ENCODE assay signal across 12 cellular contexts in genomic region chr3:123412811-123413588, GRCh38. TPM values are rescaled to one million over a fixed set of nuclear protein-coding genes. Genes with fewer than 3 reads are reported as not detected.
DNase-seq lines count a peak whose midpoint lies in the region; ATAC-seq and TF ChIP-seq lines count a peak whose summit lies in the region.
"Had no signal": no experiment of that assay in that cellular context is flagged by ENCODE, and none has a peak within 500 bp of the region (broad histone marks: within the 10 kb centered on the region; RNA-seq: fewer than 3 reads in every experiment).

No MANE protein-coding gene starts in this region.

- WGBS in adipose tissue, 3 donors = 50 to 69% (median 55%) methylated on average over 21 of the region's 21 CpGs

- peaks cover 90% of the 10 kb centered on the region for H3K4me1 Mint-ChIP-seq in nephron progenitor cell
- no peaks in the 10 kb centered on the region for H3K4me1 Mint-ChIP-seq in activated CD4-positive, alpha-beta T cell treated with anti-CD3 and anti-CD28 coated beads, Interleukin-2, amount 10 ng/mL, durations not matched to agents 24 days and 14 days

- no peaks in the 10 kb centered on the region for H3K36me3 Mint-ChIP-seq in nephron progenitor cell (ENCODE audit: low read depth)
- H3K36me3 Mint-ChIP-seq in activated CD4-positive, alpha-beta T cell treated with anti-CD3 and anti-CD28 coated beads, Interleukin-2, amount 10 ng/mL, durations not matched to agents 24 days and 14 days (ENCODE audit: low read depth) = no peaks in the 10 kb centered on the region

- H3K27me3 ChIP-seq in cardiac muscle cell (no peaks in the 10 kb centered on the region), thoracic aorta (replicated peaks; ENCODE audit: insufficient read depth) (no peaks in the 10 kb centered on the region)

- DNase-seq in cardiac muscle cell (ENCODE audit: low read depth in 1 of 2, low spot score in 1 of 2) (peak in 1 of 2 donors; percentile 6), nephron progenitor cell (peak; percentile 37), thoracic aorta (ENCODE audit: low spot score) (no peak), hepatic stellate cell (ENCODE audit: low spot score) (no peak), RPMI8226 (no peak)
- DNase-seq in activated CD4-positive, alpha-beta T cell treated with anti-CD3 and anti-CD28 coated beads, Interleukin-2, amount 10 ng/mL, durations not matched to agents 24 days and 14 days = no peak
- DNase-seq: activated CD4-positive, alpha-beta T cell treated with anti-CD3 and anti-CD28 coated beads for 1 hour; activated naive CD4-positive, alpha-beta T cell treated with anti-CD3 and anti-CD28 coated beads, Interleukin-2, amount 50 U/mL, for 16 hours; KBM-7; SHP77 treated with DMSO at 0.1 percent for 48 hours had no signal

- H3K9me3 Mint-ChIP-seq in nephron progenitor cell = no peaks in the 10 kb centered on the region
- no peaks in the 10 kb centered on the region for H3K9me3 Mint-ChIP-seq in activated CD4-positive, alpha-beta T cell treated with anti-CD3 and anti-CD28 coated beads, Interleukin-2, amount 10 ng/mL, durations not matched to agents 24 days and 14 days

- H3K27me3 Mint-ChIP-seq in nephron progenitor cell (ENCODE audit: low read depth, poor library complexity) = peaks cover 16% of the 10 kb centered on the region
- H3K27me3 Mint-ChIP-seq in activated CD4-positive, alpha-beta T cell treated with anti-CD3 and anti-CD28 coated beads, Interleukin-2, amount 10 ng/mL, durations not matched to agents 24 days and 14 days = no peaks in the 10 kb centered on the region

- TF ChIP-seq CTCF in cardiac muscle cell (IDR thresholded peaks at IDR 0.05; ENCODE audit: low read depth, low read length) (no peak), nephron progenitor cell (IDR thresholded peaks at IDR 0.05) (no peak), thoracic aorta (IDR thresholded peaks at IDR 0.05) (no peak)

- H3K9me3 ChIP-seq in cardiac muscle cell (ENCODE audit: low read depth) = no peaks in the 10 kb centered on the region
- no peaks in the 10 kb centered on the region for H3K9me3 ChIP-seq in thoracic aorta

- peak overlapping the region; percentile 0 for H3K27ac ChIP-seq in adipose tissue (ENCODE audit: low read depth, low read length)
- peak overlapping the region; percentile 31 for H3K27ac ChIP-seq in cardiac muscle cell
- peak overlapping the region; percentile 92 for H3K27ac ChIP-seq in thoracic aorta

- H3K36me3 ChIP-seq in cardiac muscle cell = no peaks in the 10 kb centered on the region
- H3K36me3 ChIP-seq in thoracic aorta = no peaks in the 10 kb centered on the region

- ATAC-seq in thoracic aorta (ENCODE audit: insufficient number of reproducible peaks, low FRiP score, low read depth) = peak; percentile 25
- ATAC-seq in HG03565 (IDR thresholded peaks at IDR 0.05; ENCODE audit: unreplicated experiment) = no peak

- no peak overlapping the region for H3K4me3 ChIP-seq in cardiac muscle cell
- H3K4me3 ChIP-seq in thoracic aorta = peak overlapping the region; percentile 56

- peaks cover 38% of the 10 kb centered on the region for H3K4me1 ChIP-seq in cardiac muscle cell (ENCODE audit: low read depth)
- H3K4me1 ChIP-seq in thoracic aorta (ENCODE audit: control insufficient read depth in 1 of 2, low read depth in 2 of 2) = peaks cover 26 to 93% of the 10 kb centered on the region in 2 donors

- intact Hi-C loops in activated CD4-positive, alpha-beta T cell treated with anti-CD3 and anti-CD28 coated beads, Interleukin-2, amount 10 ng/mL, durations not matched to agents 24 days and 14 days (cut with micrococcal nuclease) = no loop called here

- H3K4me3 Mint-ChIP-seq in nephron progenitor cell = peak overlapping the region; percentile 65
- H3K4me3 Mint-ChIP-seq in activated CD4-positive, alpha-beta T cell treated with anti-CD3 and anti-CD28 coated beads, Interleukin-2, amount 10 ng/mL, durations not matched to agents 24 days and 14 days = no peak overlapping the region

- H3K27ac Mint-ChIP-seq in nephron progenitor cell = peak overlapping the region; percentile 98
- no peak overlapping the region for H3K27ac Mint-ChIP-seq in activated CD4-positive, alpha-beta T cell treated with anti-CD3 and anti-CD28 coated beads, Interleukin-2, amount 10 ng/mL, durations not matched to agents 24 days and 14 days

RNA-seq across cellular contexts. Expression of gene ADCY5, which starts 35.9 kb away (rescaled TPM):
- 10 to 100 TPM in 1 of 3 donors, 1 to 10 TPM in 2; 6.0 to 76.1 (median 8.0) TPM for polyA plus RNA-seq in adipose tissue
- total RNA-seq in cardiac muscle cell = 47.7 and 93.7 TPM in 2 replicates
- 38.4 and 74.0 TPM in 2 replicates for polyA plus RNA-seq in cardiac muscle cell
- 100 to 1,000 TPM; 104 to 123 TPM for total RNA-seq in thoracic aorta
- total RNA-seq in activated CD4-positive, alpha-beta T cell treated with anti-CD3 and anti-CD28 coated beads, Interleukin-2, amount 10 ng/mL, durations not matched to agents 24 days and 14 days = not detected in 2 replicates

Comparison
In these comparisons a context has a peak if more than half of its experiments do, and no peak if none do; other contexts are left out.
1. H3K27ac ChIP-seq: peak in every context shown above with its lines; median percentile 92 in thoracic aorta; 31 in cardiac muscle cell; 0 in adipose tissue.
2. RNA of gene ADCY5, which starts 35.9 kb away (total RNA-seq): 104 to 123 TPM in thoracic aorta and 47.7 to 93.7 TPM in cardiac muscle cell; not detected in activated CD4-positive, alpha-beta T cell treated with anti-CD3 and anti-CD28 coated beads, Interleukin-2, amount 10 ng/mL, durations not matched to agents 24 days and 14 days; every median in the first group is over 10 times any median in the second.